ENCODE assay signal across 24 cellular contexts in the genomic region with DNA sequence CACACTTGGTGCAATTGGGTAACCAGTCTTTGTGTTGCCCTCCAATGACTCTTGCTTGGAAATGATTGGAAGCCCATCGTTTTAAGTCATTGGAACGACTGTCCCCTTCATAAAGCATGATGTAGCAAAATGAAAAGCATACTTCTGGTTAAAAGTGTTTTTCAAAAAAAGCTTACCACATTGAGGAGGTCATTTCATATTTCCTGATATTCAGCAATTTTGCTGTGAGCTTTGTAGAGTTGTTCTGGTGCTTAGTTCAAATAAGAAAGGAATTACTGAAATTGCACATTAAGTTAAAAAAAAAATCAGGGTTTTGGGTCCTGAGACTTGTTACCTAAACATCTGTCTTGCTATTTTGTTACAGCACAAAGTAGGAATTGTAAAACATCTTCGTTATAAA.
"Had no signal": no experiment of that assay in that cellular context is flagged by ENCODE, and none has a peak within 500 bp of the region (broad histone marks: within the 10 kb centered on the region; RNA-seq: fewer than 3 reads in every experiment).

No MANE protein-coding gene starts in this region.

- H3K9me3 Mint-ChIP-seq: activated CD4-positive, alpha-beta memory T cell treated with anti-CD3 and anti-CD28 coated beads, Interleukin-2, amount 10 ng/mL, durations not matched to agents 7 days and 5 days; activated CD4-positive, alpha-beta T cell treated with anti-CD3 and anti-CD28 coated beads, Interleukin-2, amount 10 ng/mL, durations not matched to agents 24 days and 14 days; activated naive CD4-positive, alpha-beta T cell treated with anti-CD3 and anti-CD28 coated beads, Interleukin-2, amount 50 U/mL, for 72 hours; activated T-cell treated with anti-CD3 and anti-CD28 coated beads, Interleukin-2, amount 50 U/mL, for 72 hours; T-helper 1 cell treated with Interleukin-12 subunit alpha and Interleukin-12 subunit beta and Interleukin-4 antibody, amounts not matched to agents 30 μg/mL and 1 μg/mL, for 36 hours had no signal

- H3K27ac Mint-ChIP-seq: activated CD4-positive, alpha-beta memory T cell treated with anti-CD3 and anti-CD28 coated beads, Interleukin-2, amount 10 ng/mL, durations not matched to agents 7 days and 5 days had no signal

- H3K9me3 ChIP-seq: gastrocnemius medialis, mucosa of descending colon, pancreas, right atrium auricular region, tibial nerve had no signal

- H3K4me3 Mint-ChIP-seq: activated CD4-positive, alpha-beta memory T cell treated with anti-CD3 and anti-CD28 coated beads, Interleukin-2, amount 10 ng/mL, durations not matched to agents 7 days and 5 days; activated CD4-positive, alpha-beta T cell treated with anti-CD3 and anti-CD28 coated beads, Interleukin-2, amount 10 ng/mL, durations not matched to agents 24 days and 14 days; neural crest cell had no signal

- ATAC-seq: gastrocnemius medialis, left ventricle myocardium superior, mucosa of descending colon had no signal

- H3K27me3 Mint-ChIP-seq: activated CD4-positive, alpha-beta memory T cell treated with anti-CD3 and anti-CD28 coated beads, Interleukin-2, amount 10 ng/mL, durations not matched to agents 7 days and 5 days; activated CD4-positive, alpha-beta T cell treated with anti-CD3 and anti-CD28 coated beads, Interleukin-2, amount 10 ng/mL, durations not matched to agents 24 days and 14 days had no signal

- DNase-seq: activated CD4-positive, alpha-beta memory T cell treated with anti-CD3 and anti-CD28 coated beads, Interleukin-2, amount 10 ng/mL, durations not matched to agents 7 days and 5 days; activated CD4-positive, alpha-beta T cell treated with anti-CD3 and anti-CD28 coated beads, Interleukin-2, amount 10 ng/mL, durations not matched to agents 24 days and 14 days; activated CD4-positive, CD25-positive, alpha-beta regulatory T cell treated with anti-CD3 and anti-CD28 coated beads, Interleukin-2, amount 50 U/mL, for 72 hours; activated naive CD4-positive, alpha-beta T cell; activated T-cell treated with anti-CD3 and anti-CD28 coated beads for 4 hours; activated T-cell treated with anti-CD3 and anti-CD28 coated beads, Interleukin-2, amount 50 U/mL, for 72 hours; dermis blood vessel endothelial cell; effector CD8-positive, alpha-beta T cell; gastrocnemius medialis; glutamatergic neuron; left cardiac atrium; left ventricle myocardium superior; mucosa of descending colon; nucleus accumbens; pancreas; stimulated activated CD4-positive, alpha-beta T cell treated with anti-CD3 and anti-CD28 coated beads, Interleukin-15, amount 100 ng/mL, for 24 hours; stimulated activated CD4-positive, alpha-beta T cell treated with anti-CD3 and anti-CD28 coated beads, Interleukin-2, amount 100 ng/mL, for 24 hours; stimulated activated naive CD4-positive, alpha-beta T cell treated with Interleukin-2 at 50 U/mL for 16 hours; SW 1271 had no signal
